10 cellular contexts compared by ENCODE assay signal in genomic region chr6:25193147-25193864, GRCh38.
A peak's percentile ranks its signal among the peaks of the same experiment; 100 is the strongest.
DNase-seq lines count a peak whose midpoint lies in the region; ATAC-seq and TF ChIP-seq lines count a peak whose summit lies in the region.
"Had no signal": no experiment of that assay in that cellular context is flagged by ENCODE, and none has a peak within 500 bp of the region (broad histone marks: within the 10 kb centered on the region; RNA-seq: fewer than 3 reads in every experiment).

No MANE protein-coding gene starts in this region.

- no CpG with 5 or more reads among the region's 8 CpGs for WGBS in H9 (ENCODE audit: extremely low coverage, insufficient read length, low lambda C conversion rate)

- H3K23me2 ChIP-seq in H9 (ENCODE audit: insufficient read length, low read depth, low read length, poor library complexity, severe bottlenecking) = no peaks in the 10 kb centered on the region

- CTCF ChIA-PET in activated CD4-positive, alpha-beta T cell treated with anti-CD3 and anti-CD28 coated beads, Interleukin-2, amount 10 ng/mL, durations not matched to agents 7 days and 5 days (lab: Charles Lee) = interaction anchor here (0.9 kb wide), 1 partner anchor 149 kb away, joined by 3 read pairs; no protein-coding TSS in a partner anchor

- H3K36me3 Mint-ChIP-seq in H9 (ENCODE audit: insufficient read depth in 1 of 3, low read depth in 3 of 3) = no peaks in the 10 kb centered on the region
- no peaks in the 10 kb centered on the region for H3K36me3 Mint-ChIP-seq in activated CD4-positive, alpha-beta T cell treated with anti-CD3 and anti-CD28 coated beads, Interleukin-2, amount 10 ng/mL, durations not matched to agents 7 days and 5 days (ENCODE audit: low read depth)
- H3K36me3 Mint-ChIP-seq: IgD-negative memory B cell had no signal

- H3K27ac ChIP-seq in brain microvascular endothelial cell (peak overlapping the region; percentile 94), thoracic aorta (peak overlapping the region; percentile 82 to 91), H9 (ENCODE audit: insufficient read length, low read depth, low read length) (no peak overlapping the region)
- H3K27ac ChIP-seq: WERI-Rb-1 had no signal

- no peak overlapping the region for H3K18ac ChIP-seq in H9 (ENCODE audit: insufficient read length, low read depth, low read length)

- no peak overlapping the region for H3K4me2 ChIP-seq in H9 (ENCODE audit: insufficient read depth, insufficient read length, low read length)

- H4K5ac ChIP-seq in H9 (ENCODE audit: insufficient read length, low read depth, low read length) = no peak overlapping the region

- in situ Hi-C loops in brain microvascular endothelial cell (cut with HindIII; ENCODE audit: low pct_ligation_motif_present, low sequenced_read_pairs) = no loop called here

- H4K8ac ChIP-seq in H9 (replicated peaks; ENCODE audit: insufficient read length, low read depth, low read length) = no peak overlapping the region

- H3K27ac Mint-ChIP-seq in H9 = no peak overlapping the region
- no peak overlapping the region for H3K27ac Mint-ChIP-seq in activated CD4-positive, alpha-beta T cell treated with anti-CD3 and anti-CD28 coated beads, Interleukin-2, amount 10 ng/mL, durations not matched to agents 7 days and 5 days
- H3K27ac Mint-ChIP-seq: IgD-negative memory B cell had no signal

- no peaks in the 10 kb centered on the region for H3K36me3 ChIP-seq in brain microvascular endothelial cell (replicated peaks)
- no peaks in the 10 kb centered on the region for H3K36me3 ChIP-seq in kidney epithelial cell (ENCODE audit: control insufficient read depth, insufficient read depth, low read length)
- no peaks in the 10 kb centered on the region for H3K36me3 ChIP-seq in thoracic aorta
- H3K36me3 ChIP-seq: WERI-Rb-1 had no signal

- no peak for TF ChIP-seq CTCF in brain microvascular endothelial cell (IDR thresholded peaks at IDR 0.05; ENCODE audit: low read depth, low read length, missing control alignments)
- TF ChIP-seq CTCF in kidney epithelial cell (IDR thresholded peaks at IDR 0.05; ENCODE audit: insufficient read depth, low read length, poor library complexity, severe bottlenecking) = no peak
- no peak for TF ChIP-seq CTCF in thoracic aorta (IDR thresholded peaks at IDR 0.05)
- no peak for TF ChIP-seq CTCF in H9 (conservative IDR thresholded peaks at IDR 0.05)

- H2BK5ac ChIP-seq in H9 (ENCODE audit: insufficient read length, low read length) = no peak overlapping the region

- H3K4me1 ChIP-seq in thoracic aorta (ENCODE audit: control insufficient read depth in 1 of 2, low read depth in 2 of 2) (peaks cover 18 to 47% of the 10 kb centered on the region in 2 donors), H9 (ENCODE audit: insufficient read depth, low read length) (no peaks in the 10 kb centered on the region)

- POLR2A ChIA-PET in activated CD4-positive, alpha-beta T cell treated with anti-CD3 and anti-CD28 coated beads, Interleukin-2, amount 10 ng/mL, durations not matched to agents 7 days and 5 days (lab: Charles Lee) = no interaction called here

- H4K20me1 ChIP-seq in H9 (ENCODE audit: control insufficient read depth, insufficient read depth, insufficient read length) = no peaks in the 10 kb centered on the region

- no peaks in the 10 kb centered on the region for H3K79me2 ChIP-seq in H9 (ENCODE audit: insufficient read depth, low read length)

- H2BK120ac ChIP-seq in H9 (ENCODE audit: low read depth, low read length, poor library complexity, severe bottlenecking) = no peak overlapping the region

- H3K4me1 Mint-ChIP-seq in H9 = no peaks in the 10 kb centered on the region
- H3K4me1 Mint-ChIP-seq in activated CD4-positive, alpha-beta T cell treated with anti-CD3 and anti-CD28 coated beads, Interleukin-2, amount 10 ng/mL, durations not matched to agents 7 days and 5 days = no peaks in the 10 kb centered on the region
- H3K4me1 Mint-ChIP-seq: IgD-negative memory B cell had no signal

- H3K4me3 ChIP-seq in brain microvascular endothelial cell (ENCODE audit: low read depth, low read length) = no peak overlapping the region
- no peak overlapping the region for H3K4me3 ChIP-seq in kidney epithelial cell (ENCODE audit: low read depth, low read length)
- peak overlapping the region; percentile 18 for H3K4me3 ChIP-seq in thoracic aorta

- no peak overlapping the region for H2AFZ ChIP-seq in H9 (ENCODE audit: low read length)

- no peak overlapping the region for H3K4me3 Mint-ChIP-seq in H9
- H3K4me3 Mint-ChIP-seq in activated CD4-positive, alpha-beta T cell treated with anti-CD3 and anti-CD28 coated beads, Interleukin-2, amount 10 ng/mL, durations not matched to agents 7 days and 5 days = no peak overlapping the region
- H3K4me3 Mint-ChIP-seq: IgD-negative memory B cell had no signal

- no peak overlapping the region for H3K4ac ChIP-seq in H9 (ENCODE audit: low read depth, low read length)

- H3K23ac ChIP-seq in H9 (ENCODE audit: insufficient read length, low read depth, low read length) = no peak overlapping the region

- H3K27me3 ChIP-seq in brain microvascular endothelial cell (replicated peaks) (no peaks in the 10 kb centered on the region), kidney epithelial cell (ENCODE audit: control insufficient read depth, insufficient read depth, low read length) (no peaks in the 10 kb centered on the region), thoracic aorta (replicated peaks; ENCODE audit: insufficient read depth) (no peaks in the 10 kb centered on the region), H9 (ENCODE audit: insufficient read depth, low read length) (no peaks in the 10 kb centered on the region)

- no peak overlapping the region for H3K14ac ChIP-seq in H9 (ENCODE audit: insufficient read depth, low read length)

- no peak overlapping the region for H3T11ph ChIP-seq in H9 (ENCODE audit: low read length)

- peak; percentile 80 for ATAC-seq in thoracic aorta (ENCODE audit: insufficient number of reproducible peaks, low FRiP score, low read depth)

- H2AK5ac ChIP-seq in H9 (ENCODE audit: insufficient read length, low read length) = no peak overlapping the region

- no peaks in the 10 kb centered on the region for H3K79me1 ChIP-seq in H9 (ENCODE audit: insufficient read depth, low read depth, low read length, poor library complexity, severe bottlenecking)

- DNase-seq in HS-27A (ENCODE audit: low read depth) (peak; percentile 95), brain microvascular endothelial cell (peak; percentile 91), kidney epithelial cell (ENCODE audit: low read depth) (peak; percentile 79), thoracic aorta (ENCODE audit: low spot score) (no peak), H9 (no peak), SIG-M5 (lab: John Stamatoyannopoulos, UW) (no peak)
- DNase-seq in activated CD4-positive, alpha-beta T cell treated with anti-CD3 and anti-CD28 coated beads, Interleukin-2, amount 10 ng/mL, durations not matched to agents 7 days and 5 days = no peak
- no peak for DNase-seq in stimulated activated CD8-positive, alpha-beta memory T cell treated with anti-CD3 and anti-CD28 coated beads, Interleukin-4, amount 100 ng/mL, for 48 hours
- DNase-seq: WERI-Rb-1 had no signal

- H2BK20ac ChIP-seq in H9 (ENCODE audit: low read depth, low read length, poor library complexity, severe bottlenecking) = no peak overlapping the region

- no peaks in the 10 kb centered on the region for H3K9me3 Mint-ChIP-seq in H9
- H3K9me3 Mint-ChIP-seq in activated CD4-positive, alpha-beta T cell treated with anti-CD3 and anti-CD28 coated beads, Interleukin-2, amount 10 ng/mL, durations not matched to agents 7 days and 5 days = peaks cover 4% of the 10 kb centered on the region

- no peak overlapping the region for H4K91ac ChIP-seq in H9 (ENCODE audit: insufficient read length, low read depth, low read length)

- H3K9me3 ChIP-seq in thoracic aorta = no peaks in the 10 kb centered on the region
- H3K9me3 ChIP-seq in H9 (ENCODE audit: control insufficient read depth, low read depth, low read length) = no peaks in the 10 kb centered on the region

- no peak overlapping the region for H3K9ac ChIP-seq in H9 (ENCODE audit: extremely low read depth, insufficient read length, low read length)

- no peak overlapping the region for H2BK15ac ChIP-seq in H9 (ENCODE audit: low read depth, low read length)

- no peak overlapping the region for H2BK12ac ChIP-seq in H9 (ENCODE audit: insufficient read length, low read depth, low read length)

- H3K27me3 Mint-ChIP-seq in H9 (ENCODE audit: low read depth) = 0 out of 2 replicates have a peak, but pooled peaks cover 2% of the 10 kb centered on the region
- H3K27me3 Mint-ChIP-seq in activated CD4-positive, alpha-beta T cell treated with anti-CD3 and anti-CD28 coated beads, Interleukin-2, amount 10 ng/mL, durations not matched to agents 7 days and 5 days = peaks cover 17% of the 10 kb centered on the region

- H3K56ac ChIP-seq in H9 (ENCODE audit: insufficient read length, low read depth, low read length) = no peak overlapping the region

Comparison
In these comparisons a context has a peak if more than half of its experiments do, and no peak if none do; other contexts are left out.
1. DNase-seq: peak in HS-27A (single experiment), brain microvascular endothelial cell (single experiment) and kidney epithelial cell (single experiment); none in thoracic aorta (single experiment), H9 (single experiment), SIG-M5 (single experiment), activated CD4-positive, alpha-beta T cell treated with anti-CD3 and anti-CD28 coated beads, Interleukin-2, amount 10 ng/mL, durations not matched to agents 7 days and 5 days (single experiment) and stimulated activated CD8-positive, alpha-beta memory T cell treated with anti-CD3 and anti-CD28 coated beads, Interleukin-4, amount 100 ng/mL, for 48 hours (single experiment).